In genomic region chrX:136147320-136147901, GRCh38 we compare ENCODE assay signal across 8 cellular contexts. TPM values are rescaled to one million over a fixed set of nuclear protein-coding genes. Genes with fewer than 3 reads are reported as not detected.
DNase-seq lines count a peak whose midpoint lies in the region; TF ChIP-seq lines count a peak whose summit lies in the region.

TSS of gene FHL1 (plus strand) at chrX:136147533.

- peak within 1 kb of the TSS; percentile 44 for H3K4me2 ChIP-seq in OCI-LY7 (ENCODE audit: low read length)
- H3K4me2 ChIP-seq in neuronal stem cell (ENCODE audit: insufficient read depth, low read length, poor library complexity, severe bottlenecking): peak within 1 kb of the TSS; percentile 54

- peak; percentile 26 to 47 for DNase-seq in NCI-H2081 (lab: John Stamatoyannopoulos, UW)
- no peak for DNase-seq in NCI-H2081 treated with DMSO at 0.1 percent for 48 hours (lab: John Stamatoyannopoulos, UW)
- DNase-seq in OCI-LY7 (ENCODE audit: low spot score): peak; percentile 4
- peak; percentile 56 for DNase-seq in activated naive CD4-positive, alpha-beta T cell treated with Interleukin-2 at 50 U/mL for 16 hours
- DNase-seq in germinal center (ENCODE audit: low spot score): peak; percentile 13
- peak; percentile 32 for DNase-seq in neuronal stem cell (ENCODE audit: low spot score)
- DNase-seq in type B pancreatic cell (ENCODE audit: extremely low spot score, unreplicated experiment): no peak
- no peak for DNase-seq in RKO (ENCODE audit: low spot score)

- no peak within 1 kb of the TSS for H3K23ac ChIP-seq in neuronal stem cell (ENCODE audit: low read depth, low read length, poor library complexity)

- peak within 1 kb of the TSS; percentile 91 for H3K18ac ChIP-seq in neuronal stem cell (ENCODE audit: low read length)

- H2BK5ac ChIP-seq in neuronal stem cell (ENCODE audit: low read length): no peak within 1 kb of the TSS

- no peak within 1 kb of the TSS for H3K27ac Mint-ChIP-seq in type B pancreatic cell

- intact Hi-C loops in OCI-LY7 (cut with micrococcal nuclease; ENCODE audit: unreplicated experiment): no loop called here

- H3K79me2 ChIP-seq in OCI-LY7 (ENCODE audit: insufficient read depth, low read depth, low read length): no peaks in the 10 kb centered on the region

- no peaks in the 10 kb centered on the region for H4K20me1 ChIP-seq in OCI-LY7 (ENCODE audit: insufficient read depth, low read length)

- no peak within 1 kb of the TSS for H2AK5ac ChIP-seq in neuronal stem cell (ENCODE audit: low read depth, low read length)

- H3K9me3 Mint-ChIP-seq in type B pancreatic cell: peaks cover 9% of the 10 kb centered on the region

- peak within 1 kb of the TSS; percentile 86 for H3K4me3 Mint-ChIP-seq in type B pancreatic cell

- H3K27me3 ChIP-seq in neuronal stem cell (ENCODE audit: control insufficient read depth in 3 of 3, insufficient read depth in 3 of 3, low read depth in 1 of 3, low read length in 3 of 3): peaks cover 0 to 31% (median 2%) of the 10 kb centered on the region in 3 experiments

- no peak within 1 kb of the TSS for H2BK15ac ChIP-seq in neuronal stem cell (ENCODE audit: low read length)

- peaks cover 4% of the 10 kb centered on the region for H3K36me3 Mint-ChIP-seq in type B pancreatic cell

- no peak within 1 kb of the TSS for H4K91ac ChIP-seq in neuronal stem cell (ENCODE audit: low read depth, low read length, poor library complexity)

- CTCF ChIA-PET in OCI-LY7 (lab: Charles Lee; ENCODE audit: unreplicated experiment): no interaction called here

- POLR2A ChIA-PET in OCI-LY7 (lab: Charles Lee): no interaction called here

- peak within 1 kb of the TSS; percentile 84 for H3K9ac ChIP-seq in neuronal stem cell (ENCODE audit: low read depth, low read length, poor library complexity)

- H3K9me2 ChIP-seq in OCI-LY7 (ENCODE audit: insufficient read depth, low read length): no peaks in the 10 kb centered on the region

- no peak within 1 kb of the TSS for H4K8ac ChIP-seq in neuronal stem cell (ENCODE audit: low read depth, low read length)

- H3K4me1 ChIP-seq in OCI-LY7 (ENCODE audit: insufficient read depth, low read length, poor library complexity, severe bottlenecking): no peaks in the 10 kb centered on the region
- H3K4me1 ChIP-seq in neuronal stem cell (ENCODE audit: control insufficient read depth in 2 of 2, insufficient read depth in 1 of 2, low read depth in 1 of 2, low read length in 2 of 2): no peaks in the 10 kb centered on the region

- H3K4me1 Mint-ChIP-seq in type B pancreatic cell (ENCODE audit: unreplicated experiment): peaks cover 8% of the 10 kb centered on the region

- H3K36me3 ChIP-seq in OCI-LY7 (ENCODE audit: insufficient read depth, low read length) (no peaks in the 10 kb centered on the region), neuronal stem cell (replicated peaks in 1 of 2; ENCODE audit: control insufficient read depth in 2 of 2, insufficient read depth in 2 of 2, low read length in 2 of 2) (no peaks in the 10 kb centered on the region)

- no peak within 1 kb of the TSS for H2BK12ac ChIP-seq in neuronal stem cell (ENCODE audit: low read length)

- H3K14ac ChIP-seq in neuronal stem cell (ENCODE audit: low read length): peak within 1 kb of the TSS; percentile 56

- H3K4ac ChIP-seq in neuronal stem cell (ENCODE audit: low read length): no peak within 1 kb of the TSS

- BruUV-seq in OCI-LY7 (replicated peaks; lab: Mats Ljungman, UMichigan): no TSS peak

- H3K27ac ChIP-seq in OCI-LY7 (ENCODE audit: low read depth, low read length, poor library complexity, severe bottlenecking): no peak within 1 kb of the TSS
- no peak within 1 kb of the TSS for H3K27ac ChIP-seq in neuronal stem cell (replicated peaks; ENCODE audit: low read length)

- H3K9me3 ChIP-seq in OCI-LY7 (ENCODE audit: low read length): no peaks in the 10 kb centered on the region
- H3K9me3 ChIP-seq in neuronal stem cell (replicated peaks in 1 of 2; ENCODE audit: control insufficient read depth in 2 of 2, insufficient read depth in 1 of 2, low read depth in 1 of 2, low read length in 2 of 2): no peaks in the 10 kb centered on the region

- H2BK120ac ChIP-seq in neuronal stem cell (ENCODE audit: low read depth, low read length): no peak within 1 kb of the TSS

- H3K4me3 ChIP-seq in OCI-LY7 (ENCODE audit: low read depth, low read length, poor library complexity, severe bottlenecking): peak within 1 kb of the TSS; percentile 49
- H3K4me3 ChIP-seq in neuronal stem cell (ENCODE audit: low read length in 2 of 2): peak within 1 kb of the TSS; percentile 48 to 94

- H3K27me3 Mint-ChIP-seq in type B pancreatic cell: peaks cover 36% of the 10 kb centered on the region

- no CpG with 5 or more reads among the region's 83 CpGs for WGBS in neuronal stem cell (ENCODE audit: extremely low coverage in 2 of 2, insufficient read length in 2 of 2, insufficient replicate concordance in 1 of 2), 2 donors

- H3K79me1 ChIP-seq in neuronal stem cell (ENCODE audit: low read depth, low read length): no peaks in the 10 kb centered on the region

- no peak for TF ChIP-seq CTCF in OCI-LY7 (conservative IDR thresholded peaks at IDR 0.05; ENCODE audit: low read length)
- no peak for TF ChIP-seq CTCF in type B pancreatic cell (conservative IDR thresholded peaks at IDR 0.05)

- no peak within 1 kb of the TSS for H2AFZ ChIP-seq in OCI-LY7 (ENCODE audit: low read length)
- peak within 1 kb of the TSS; percentile 93 for H2AFZ ChIP-seq in neuronal stem cell (ENCODE audit: low read length)

RNA-seq across cellular contexts. Expression of gene FHL1, which starts in this region (rescaled TPM):
- total RNA-seq in OCI-LY7 (2014; rRNA removed; shearing (Covaris generic)): 0.21 TPM in 1 of 2 replicates, not detected in the other
- total RNA-seq in OCI-LY7 (2022): 1.4 and 2.2 TPM in 2 replicates
- 97.7 TPM for polyA plus RNA-seq in neuronal stem cell (2013, experiment 1 of 2)
- 104 TPM for polyA plus RNA-seq in neuronal stem cell (2013, experiment 2 of 2)
- total RNA-seq in type B pancreatic cell (ENCODE audit: low replicate concordance): 4.4 and 55.3 TPM in 2 replicates

Comparison
In these comparisons a context has a peak if more than half of its experiments do, and no peak if none do; other contexts are left out.
1. DNase-seq: peak in NCI-H2081 (2 of 2), OCI-LY7 (single experiment), activated naive CD4-positive, alpha-beta T cell treated with Interleukin-2 at 50 U/mL for 16 hours (single experiment), germinal center (single experiment) and neuronal stem cell (single experiment); none in NCI-H2081 treated with DMSO at 0.1 percent for 48 hours (single experiment), type B pancreatic cell (single experiment) and RKO (single experiment).